8 cellular contexts compared by ENCODE assay signal in genomic region chr9:129783516-129784361, GRCh38. TPM values are rescaled to one million over a fixed set of nuclear protein-coding genes. Genes with fewer than 3 reads are reported as not detected.
DNase-seq lines count a peak whose midpoint lies in the region; ATAC-seq and TF ChIP-seq lines count a peak whose summit lies in the region.

No MANE protein-coding gene starts in this region.

- no peak for ATAC-seq in HG03378 (IDR thresholded peaks at IDR 0.05; ENCODE audit: unreplicated experiment)

- in situ Hi-C loops in GM13976 (cut with MboI; ENCODE audit: low sequenced_read_pairs, unreplicated experiment) = loop anchor here (5.0 to 25.0 kb wide), 3 partner anchors 46 to 646 kb away; partner anchors contain the start of gene ASB6

- BruUV-seq in MCF 10A (replicated peaks; lab: Mats Ljungman, UMichigan) = no TSS peak

- H3K4me1 Mint-ChIP-seq in MCF 10A (ENCODE audit: insufficient read depth, unreplicated experiment) = peaks cover 13% of the 10 kb centered on the region

- TF ChIP-seq CTCF in GM13976 (IDR thresholded peaks at IDR 0.05; ENCODE audit: borderline replicate concordance, control extremely low read depth, extremely low read depth, insufficient read depth, missing control alignments) = peak; percentile 87
- TF ChIP-seq CTCF in VCaP (conservative IDR thresholded peaks at IDR 0.05) = peak; percentile 94
- peak; percentile 95 for TF ChIP-seq CTCF in MCF 10A (IDR thresholded peaks at IDR 0.05; ENCODE audit: unreplicated experiment)

- no peaks in the 10 kb centered on the region for H3K9me3 Mint-ChIP-seq in MCF 10A (ENCODE audit: unreplicated experiment)

- H3K27me3 Mint-ChIP-seq in MCF 10A (ENCODE audit: insufficient read depth, unreplicated experiment) = peaks cover 8% of the 10 kb centered on the region

- peak; percentile 78 for DNase-seq in 8988T
- DNase-seq in GM13976 (ENCODE audit: low spot score) = peak; percentile 88
- peak; percentile 56 for DNase-seq in NCI-H2107 (lab: John Stamatoyannopoulos, UW)
- peak; percentile 82 for DNase-seq in MCF 10A (ENCODE audit: unreplicated experiment)
- peak; percentile 67 for DNase-seq in iris pigment epithelial cell (ENCODE audit: low read depth)
- DNase-seq in stimulated activated CD4-positive, alpha-beta T cell treated with anti-CD3 and anti-CD28 coated beads, Interleukin-1b, Interleukin-23, amount 100 ng/mL, for 1 hour (ENCODE audit: low read depth in 2 of 2) = peak; percentile 39 to 64

- POLR2A ChIA-PET in MCF 10A (lab: Yijun Ruan, JAX) = interaction anchor here (0.6 to 6.3 kb wide), 7 partner anchors 31 to 143 kb away, joined by 3 to 35 read pairs (median 3); partner anchors contain the start of gene PTGES

- no peak overlapping the region for H3K27ac Mint-ChIP-seq in MCF 10A (ENCODE audit: low read depth, unreplicated experiment)

- no peaks in the 10 kb centered on the region for H3K36me3 Mint-ChIP-seq in MCF 10A (ENCODE audit: insufficient read depth, unreplicated experiment)

- CTCF ChIA-PET in MCF 10A (lab: Yijun Ruan, JAX) = interaction anchor here (0.5 to 12.6 kb wide), 32 partner anchors 8 to 827 kb away, joined by 3 to 145 read pairs (median 4); partner anchors contain the start of genes ASB6 and TOR1B

- no peak overlapping the region for H3K27ac ChIP-seq in VCaP

- intact Hi-C loops in MCF 10A (cut with micrococcal nuclease) = loop anchor here (1.0 to 2.0 kb wide), 4 partner anchors 46 to 645 kb away; partner anchors contain the start of gene ASB6

- no peak overlapping the region for H3K4me3 Mint-ChIP-seq in MCF 10A (ENCODE audit: unreplicated experiment)

RNA-seq across cellular contexts. Expression of gene TOR1B, which starts 19.2 kb away (rescaled TPM):
- 14.7 and 14.8 TPM in 2 replicates for total RNA-seq in MCF 10A (2022)

RNA-seq across cellular contexts. Expression of gene PTGES, which starts 30.9 kb away (rescaled TPM):
- total RNA-seq in MCF 10A (2022) = 74.0 and 96.6 TPM in 2 replicates

RNA-seq across cellular contexts. Expression of gene TOR1A, which starts 40.2 kb away (rescaled TPM):
- total RNA-seq in MCF 10A (2022) = 33.6 and 40.4 TPM in 2 replicates

RNA-seq across cellular contexts. Expression of gene C9orf78, which starts 51.3 kb away (rescaled TPM):
- total RNA-seq in MCF 10A (2022) = 27.6 and 30.0 TPM in 2 replicates

RNA-seq across cellular contexts. Expression of gene USP20, which starts 51.5 kb away (rescaled TPM):
- total RNA-seq in MCF 10A (2022) = 14.7 and 17.1 TPM in 2 replicates
